ENCODE assay signal across 8 cellular contexts in the genomic region with DNA sequence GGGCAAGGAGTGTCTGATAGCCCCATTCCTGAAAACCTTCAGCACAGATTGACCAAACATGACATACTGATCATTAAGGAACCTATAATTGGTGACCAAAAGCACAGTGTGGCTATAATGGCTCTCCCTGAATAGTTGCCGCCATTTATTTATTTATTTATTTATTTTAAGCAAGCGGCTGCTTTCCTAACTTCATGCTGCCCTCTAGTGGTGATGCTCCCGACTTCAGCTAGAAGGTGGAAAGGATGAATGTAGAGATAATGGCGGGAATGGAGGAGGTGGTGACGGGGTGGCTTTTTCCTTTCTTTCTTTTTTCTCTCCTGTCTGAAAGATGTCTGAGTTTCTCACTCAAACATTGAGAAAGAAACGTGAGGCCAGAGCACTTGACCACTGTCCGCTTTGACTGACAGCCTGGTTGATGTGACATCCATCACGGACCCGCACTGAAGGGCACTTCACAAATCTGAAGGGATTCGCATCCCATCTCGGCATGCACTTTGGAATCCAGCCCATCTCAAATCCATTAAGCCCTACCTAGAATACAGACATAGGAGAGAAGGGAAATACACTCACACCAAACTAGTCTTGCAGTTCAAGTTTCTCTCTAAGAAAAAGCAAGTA.
DNase-seq lines count a peak whose midpoint lies in the region; ATAC-seq, FAIRE-seq and TF ChIP-seq lines count a peak whose summit lies in the region.

No MANE protein-coding gene starts in this region.

- peak; percentile 82 for ATAC-seq in GM21526 (IDR thresholded peaks at IDR 0.05; ENCODE audit: low FRiP score, unreplicated experiment)
- ATAC-seq in Right ventricle myocardium superior (ENCODE audit: poor library complexity): peak; percentile 86
- no peak for ATAC-seq in HG03196 (IDR thresholded peaks at IDR 0.05; ENCODE audit: unreplicated experiment)

- no peak for FAIRE-seq in D721Med (lab: Jason Lieb, UNC)

- intact Hi-C loops in Right ventricle myocardium superior (cut with DNase I) (loop anchor here (5.0 to 10.0 kb wide), 4 partner anchors 110 to 1153 kb away; no protein-coding TSS in a partner anchor), prostate gland (cut with DNase I) (loop anchor here (5.0 to 10.0 kb wide), 4 partner anchors 243 to 1145 kb away; partner anchors contain the start of gene ZNF503)

- no peak overlapping the region for H3K27ac ChIP-seq in Peyer's patch
- H3K27ac ChIP-seq in prostate gland: no peak overlapping the region

- TF ChIP-seq CTCF in D721Med (IDR thresholded peaks at IDR 0.05; ENCODE audit: insufficient read depth, missing control alignments) (peak; percentile 73), Peyer's patch (IDR thresholded peaks at IDR 0.05) (peak in 5 of 6 experiments; percentile 32 to 82 (median 66)), prostate gland (IDR thresholded peaks at IDR 0.05) (peak; percentile 74 to 86 (median 82))

- DNase-seq in D721Med (ENCODE audit: insufficient read length, low spot score) (peak; percentile 21), LoVo (ENCODE audit: low spot score) (peak; percentile 67), Peyer's patch (peak; percentile 42 to 88 (median 55)), Right ventricle myocardium superior (peak; percentile 79), prostate gland (ENCODE audit: low spot score) (peak; percentile 82)
- peak; percentile 19 for DNase-seq in activated naive CD4-positive, alpha-beta T cell treated with anti-CD3 and anti-CD28 coated beads, Interleukin-2, amount 50 U/mL, for 16 hours

- H3K4me3 ChIP-seq in Peyer's patch (no peak overlapping the region), prostate gland (no peak overlapping the region)

- H3K27me3 ChIP-seq in Peyer's patch (no peaks in the 10 kb centered on the region), prostate gland (replicated peaks; ENCODE audit: insufficient read depth) (no peaks in the 10 kb centered on the region)

- TF ChIP-seq POLR2A in Peyer's patch (IDR thresholded peaks at IDR 0.05) (no peak), prostate gland (IDR thresholded peaks at IDR 0.05) (no peak)

- 24% methylated on average over 11 of the region's 11 CpGs for WGBS in prostate gland

- no peaks in the 10 kb centered on the region for H3K4me1 ChIP-seq in Peyer's patch
- H3K4me1 ChIP-seq in prostate gland (replicated peaks): no peaks in the 10 kb centered on the region

- no peaks in the 10 kb centered on the region for H3K9me3 ChIP-seq in Peyer's patch
- no peaks in the 10 kb centered on the region for H3K9me3 ChIP-seq in prostate gland

- H3K36me3 ChIP-seq in Peyer's patch (no peaks in the 10 kb centered on the region), prostate gland (no peaks in the 10 kb centered on the region)

Comparison
In these comparisons a context has a peak if more than half of its experiments do, and no peak if none do; other contexts are left out.
1. DNase-seq: peak in every context shown above with its lines; median percentile 82 in prostate gland; 79 in Right ventricle myocardium superior; 67 in LoVo; 55 in Peyer's patch; 21 in D721Med; 19 in activated naive CD4-positive, alpha-beta T cell treated with anti-CD3 and anti-CD28 coated beads, Interleukin-2, amount 50 U/mL, for 16 hours.